27 cellular contexts compared by ENCODE assay signal in the genomic region with DNA sequence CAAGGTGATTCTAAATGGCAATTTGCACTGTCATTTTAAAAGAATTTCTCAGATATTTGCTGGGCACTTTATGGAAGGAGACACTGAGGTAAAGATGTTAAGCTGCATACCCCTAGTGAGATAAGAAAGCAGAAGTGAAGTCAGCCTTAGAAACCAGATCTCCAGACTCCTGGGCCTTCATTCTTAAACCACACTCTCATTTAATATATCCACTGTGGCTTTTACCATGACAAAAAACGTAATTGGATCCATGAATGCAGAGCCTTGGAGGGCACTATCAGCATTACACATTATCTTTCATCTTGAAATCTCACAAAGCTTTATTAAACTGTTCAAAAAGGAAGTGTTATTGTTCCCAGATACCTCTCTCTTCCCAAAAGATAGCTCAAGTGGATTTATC. TPM values are rescaled to one million over a fixed set of nuclear protein-coding genes. Genes with fewer than 3 reads are reported as not detected.
DNase-seq lines count a peak whose midpoint lies in the region; TF ChIP-seq lines count a peak whose summit lies in the region.
"Had no signal": no experiment of that assay in that cellular context is flagged by ENCODE, and none has a peak within 500 bp of the region (broad histone marks: within the 10 kb centered on the region; RNA-seq: fewer than 3 reads in every experiment).

No MANE protein-coding gene starts in this region.

- H3K79me2 ChIP-seq in neural progenitor cell (ENCODE audit: low read depth), result no peaks in the 10 kb centered on the region
- H3K79me2 ChIP-seq: parathyroid adenoma had no signal

- no peak overlapping the region for H3K27ac Mint-ChIP-seq in neural progenitor cell
- H3K27ac Mint-ChIP-seq: activated naive CD8-positive, alpha-beta T cell treated with anti-CD3 and anti-CD28 coated beads, Interleukin-2, amount 50 U/mL, for 24 hours; activated T-helper 2 cell treated with anti-CD3 and anti-CD28 coated beads, Interferon-gamma antibody, Interleukin-2, Interleukin-4, amounts not matched to agents 10 μg/mL and 5 μg/mL and 100 μg/mL, durations not matched to agents 14 hours and 24 hours and 36 hours; immature natural killer cell; naive thymus-derived CD4-positive, alpha-beta T cell had no signal

- in situ Hi-C loops in astrocyte of the spinal cord (cut with HindIII; ENCODE audit: low sequenced_read_pairs), result no loop called here

- no peak overlapping the region for H3K9ac ChIP-seq in HUES48 (ENCODE audit: low read depth, low read length)
- no peak overlapping the region for H3K9ac ChIP-seq in neural progenitor cell
- H3K9ac ChIP-seq: parathyroid adenoma had no signal

- peak; percentile 79 for DNase-seq in OCI-M1 (lab: John Stamatoyannopoulos, UW)
- DNase-seq in astrocyte of the spinal cord (ENCODE audit: low read depth, low spot score), result peak; percentile 12
- no peak for DNase-seq in neural progenitor cell (ENCODE audit: low spot score)
- DNase-seq in NCI-H1105 (lab: John Stamatoyannopoulos, UW), result no peak
- no peak for DNase-seq in hypothalamus (lab: John Stamatoyannopoulos, UW)
- no peak for DNase-seq in NK-92 (lab: John Stamatoyannopoulos, UW; ENCODE audit: unreplicated experiment)
- DNase-seq: activated naive CD8-positive, alpha-beta T cell treated with anti-CD3 and anti-CD28 coated beads, Interleukin-2, amount 50 U/mL, for 24 hours; DND-41; dorsolateral prefrontal cortex; erythroblast; immature natural killer cell; lower lobe of right lung; naive thymus-derived CD4-positive, alpha-beta T cell; NCI-H1694; NCI-H510A treated with DMSO at 0.1 percent for 48 hours; sigmoid colon; stimulated activated CD4-positive, alpha-beta T cell treated with anti-CD3 and anti-CD28 coated beads, Interleukin-2, amount 100 ng/mL, for 24 hours; stomach; T-helper 2 cell had no signal

- no peaks in the 10 kb centered on the region for H3K36me3 Mint-ChIP-seq in neural progenitor cell
- H3K36me3 Mint-ChIP-seq: immature natural killer cell; naive thymus-derived CD4-positive, alpha-beta T cell had no signal

- H3K4me1 Mint-ChIP-seq in neural progenitor cell, result peaks cover 15% of the 10 kb centered on the region
- H3K4me1 Mint-ChIP-seq: activated naive CD8-positive, alpha-beta T cell treated with anti-CD3 and anti-CD28 coated beads, Interleukin-2, amount 50 U/mL, for 24 hours; immature natural killer cell; naive thymus-derived CD4-positive, alpha-beta T cell had no signal

- H2AFZ ChIP-seq in neural progenitor cell (replicated peaks), result peak overlapping the region; percentile 86
- H2AFZ ChIP-seq: parathyroid adenoma had no signal

- H3K36me3 ChIP-seq in HUES48 (ENCODE audit: control insufficient read depth, insufficient read depth, low read length), result no peaks in the 10 kb centered on the region
- H3K36me3 ChIP-seq in neural progenitor cell, result no peaks in the 10 kb centered on the region
- H3K36me3 ChIP-seq: lower lobe of right lung, sigmoid colon, stomach had no signal

- no peaks in the 10 kb centered on the region for H4K20me1 ChIP-seq in neural progenitor cell (ENCODE audit: low read depth)

- peaks cover 2% of the 10 kb centered on the region for H3K27me3 Mint-ChIP-seq in neural progenitor cell (ENCODE audit: insufficient read depth, low read depth)
- H3K27me3 Mint-ChIP-seq: activated naive CD8-positive, alpha-beta T cell treated with anti-CD3 and anti-CD28 coated beads, Interleukin-2, amount 50 U/mL, for 24 hours had no signal

- no peaks in the 10 kb centered on the region for H3F3A ChIP-seq in neural progenitor cell (ENCODE audit: low read depth)

- H3K4me3 ChIP-seq in HUES48 (ENCODE audit: low read depth, low read length) (no peak overlapping the region), astrocyte of the spinal cord (ENCODE audit: low read depth, low read length) (no peak overlapping the region), neural progenitor cell (no peak overlapping the region)
- H3K4me3 ChIP-seq: dorsolateral prefrontal cortex, lower lobe of right lung, sigmoid colon, stomach had no signal

- H3K27me3 ChIP-seq in HUES48 (ENCODE audit: control insufficient read depth, insufficient read depth, low read length) (no peaks in the 10 kb centered on the region), neural progenitor cell (no peaks in the 10 kb centered on the region)
- H3K27me3 ChIP-seq: dorsolateral prefrontal cortex, sigmoid colon, stomach had no signal

- H3K4me2 ChIP-seq in neural progenitor cell, result no peak overlapping the region

- TF ChIP-seq CTCF in astrocyte of the spinal cord (IDR thresholded peaks at IDR 0.05; ENCODE audit: low read depth, low read length) (no peak), neural progenitor cell (IDR thresholded peaks at IDR 0.05) (no peak)

- H3K4me3 Mint-ChIP-seq in neural progenitor cell, result no peak overlapping the region
- H3K4me3 Mint-ChIP-seq: activated naive CD8-positive, alpha-beta T cell treated with anti-CD3 and anti-CD28 coated beads, Interleukin-2, amount 50 U/mL, for 24 hours; immature natural killer cell; naive thymus-derived CD4-positive, alpha-beta T cell had no signal

- peak overlapping the region; percentile 67 for H3K27ac ChIP-seq in HUES48 (ENCODE audit: low read depth, low read length)
- H3K27ac ChIP-seq in neural progenitor cell, result no peak overlapping the region
- H3K27ac ChIP-seq: dorsolateral prefrontal cortex, lower lobe of right lung, parathyroid adenoma, sigmoid colon, stomach had no signal

- H3K4me1 ChIP-seq in HUES48 (ENCODE audit: control insufficient read depth, insufficient read depth, low read length) (peaks cover 15% of the 10 kb centered on the region), neural progenitor cell (peaks cover 8% of the 10 kb centered on the region)
- H3K4me1 ChIP-seq: lower lobe of right lung, parathyroid adenoma, sigmoid colon, stomach had no signal

- no peaks in the 10 kb centered on the region for H3K9me3 Mint-ChIP-seq in neural progenitor cell
- H3K9me3 Mint-ChIP-seq: activated naive CD8-positive, alpha-beta T cell treated with anti-CD3 and anti-CD28 coated beads, Interleukin-2, amount 50 U/mL, for 24 hours; activated T-helper 2 cell treated with anti-CD3 and anti-CD28 coated beads, Interferon-gamma antibody, Interleukin-2, Interleukin-4, amounts not matched to agents 10 μg/mL and 5 μg/mL and 100 μg/mL, durations not matched to agents 14 hours and 24 hours and 36 hours had no signal

- no peaks in the 10 kb centered on the region for H3K9me3 ChIP-seq in HUES48 (ENCODE audit: control insufficient read depth, insufficient read depth, low read length)
- no peaks in the 10 kb centered on the region for H3K9me3 ChIP-seq in neural progenitor cell (ENCODE audit: low read depth)
- H3K9me3 ChIP-seq: lower lobe of right lung, sigmoid colon, stomach had no signal

RNA-seq across cellular contexts. Expression of a gene that starts 9.1 kb away (rescaled TPM):
- total RNA-seq in neural progenitor cell (ENCODE audit: low replicate concordance), result not detected in 2 replicates
- total RNA-seq: activated T-helper 2 cell treated with anti-CD3 and anti-CD28 coated beads, Interferon-gamma antibody, Interleukin-2, Interleukin-4, amounts not matched to agents 10 μg/mL and 5 μg/mL and 100 μg/mL, durations not matched to agents 14 hours and 24 hours and 36 hours; cardiac septum; dorsolateral prefrontal cortex; glomerular endothelial cell; HT-29; lower lobe of right lung; naive thymus-derived CD4-positive, alpha-beta T cell; OCI-LY7; sigmoid colon; stomach; urinary bladder had no signal

Comparison
In these comparisons a context has a peak if more than half of its experiments do, and no peak if none do; other contexts are left out.
1. DNase-seq: peak in OCI-M1 (single experiment) and astrocyte of the spinal cord (single experiment); none in neural progenitor cell (single experiment), NCI-H1105 (single experiment), hypothalamus (0 of 51) and NK-92 (single experiment).